Comparison of ENCODE assay signal across 8 cellular contexts in the genomic region with DNA sequence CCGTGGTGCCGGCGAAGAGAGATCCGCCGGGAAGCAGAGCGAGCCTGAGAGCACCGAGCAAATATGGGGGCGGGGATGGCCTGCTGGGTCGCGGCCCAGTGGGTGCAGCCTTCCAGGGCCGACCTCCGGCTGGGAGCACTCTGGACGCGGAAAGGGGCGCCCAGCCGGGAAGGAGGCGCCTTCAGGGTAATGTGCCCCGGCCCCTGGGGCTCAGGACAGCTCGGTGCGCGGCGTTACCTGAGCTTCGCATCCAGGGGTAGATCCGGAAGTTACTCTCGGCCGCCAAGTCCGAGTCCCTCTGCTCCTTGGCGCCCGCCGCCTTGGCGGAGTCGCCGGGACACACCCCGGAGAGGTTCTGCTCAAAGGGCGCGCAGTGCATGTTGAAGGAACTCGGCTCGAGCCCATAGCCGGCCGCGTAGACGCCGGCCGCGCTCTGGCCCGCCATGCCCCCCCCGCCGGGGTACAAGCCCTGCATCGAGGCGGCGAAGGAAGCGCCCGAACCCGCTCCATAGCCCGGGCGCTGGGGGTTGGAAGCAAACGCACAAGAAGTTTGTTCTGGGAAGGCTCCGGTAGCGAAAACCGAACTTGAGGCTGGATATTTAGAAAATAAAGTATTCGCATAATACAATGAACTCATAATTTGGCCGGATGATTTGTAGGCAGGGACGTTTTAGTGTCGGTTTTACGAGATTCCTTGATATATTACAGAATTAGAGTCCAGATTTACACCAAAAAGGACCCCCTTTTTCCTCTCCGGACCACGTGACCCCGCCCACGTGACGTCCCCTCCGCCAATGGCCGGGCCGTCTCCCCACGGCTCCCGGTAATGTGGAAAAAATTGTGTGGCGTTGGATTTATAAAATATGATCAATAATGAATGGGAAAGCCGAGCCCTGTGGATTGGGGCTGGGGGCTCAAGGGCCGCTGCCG. TPM values are rescaled to one million over a fixed set of nuclear protein-coding genes. Genes with fewer than 3 reads are reported as not detected.
A peak's percentile ranks its signal among the peaks of the same experiment; 100 is the strongest.
DNase-seq lines count a peak whose midpoint lies in the region; ATAC-seq, FAIRE-seq and TF ChIP-seq lines count a peak whose summit lies in the region.

A gene (minus strand): TSS at position 736 of the 930 bp plus-strand sequence. CDS start 99 bp downstream, at position 637.

- peak; percentile 66 for TF ChIP-seq POLR2A in A549 (IDR thresholded peaks at IDR 0.05; ENCODE audit: low read length)
- no peak for TF ChIP-seq POLR2A in ovary (IDR thresholded peaks at IDR 0.05)

- peak; percentile 75 to 91 for DNase-seq in A549 (ENCODE audit: low read depth in 1 of 2, low spot score in 1 of 2)
- DNase-seq in GM18507 (ENCODE audit: extremely low spot score, insufficient read length, low read depth): peak; percentile 69
- peak; percentile 82 for DNase-seq in NCI-H345 (lab: John Stamatoyannopoulos, UW)
- peak; percentile 58 for DNase-seq in activated T-cell treated with anti-CD3 and anti-CD28 coated beads for 48 hours (ENCODE audit: low read depth)
- peak; percentile 85 for DNase-seq in germinal center (ENCODE audit: low spot score)
- peak in 3 of 5 donors; percentile 37 to 61 (median 44) for DNase-seq in ovary

- H3K4me3 ChIP-seq in A549: peak within 1 kb of the TSS; percentile 74
- peak within 1 kb of the TSS; percentile 39 for H3K4me3 ChIP-seq in ovary

- H3K4me2 ChIP-seq in A549: peak within 1 kb of the TSS; percentile 98

- no peaks in the 10 kb centered on the region for H3K9me3 ChIP-seq in A549
- peaks cover 0 to 6% of the 10 kb centered on the region in 2 donors for H3K9me3 ChIP-seq in ovary

- H3K4me1 ChIP-seq in A549 (peaks cover 16% of the 10 kb centered on the region), ovary (ENCODE audit: insufficient read depth) (peaks cover 2% of the 10 kb centered on the region)

- no peak for TF ChIP-seq CTCF in A549 (IDR thresholded peaks at IDR 0.05)
- no peak for TF ChIP-seq CTCF in ovary (IDR thresholded peaks at IDR 0.05)

- TF ChIP-seq EP300 in A549 (IDR thresholded peaks at IDR 0.05) (no peak), ovary (IDR thresholded peaks at IDR 0.05) (no peak)

- POLR2A ChIA-PET in A549 (lab: Yijun Ruan, JAX): interaction anchor here (0.5 to 1.2 kb wide), 8 partner anchors 12 to 715 kb away, joined by 3 to 7 read pairs (median 5); a partner anchor contains a TSS

- H3K36me3 ChIP-seq in ovary: no peaks in the 10 kb centered on the region

- peaks cover 5% of the 10 kb centered on the region for H3K27me3 ChIP-seq in ovary

- peak within 1 kb of the TSS; percentile 93 to 99 for H3K27ac ChIP-seq in A549
- H3K27ac ChIP-seq in ovary: no peak within 1 kb of the TSS

- TF ChIP-seq RAD21 in A549 (conservative IDR thresholded peaks at IDR 0.05 in 1 of 2, IDR thresholded peaks at IDR 0.05 in 1 of 2): no peak

- FAIRE-seq in A549 (lab: Jason Lieb, UNC) (no peak), GM18507 (lab: Jason Lieb, UNC) (peak; percentile 86)

- ATAC-seq in A549 (peak; percentile 11 to 59; a peak in 3 of 6 replicates), GM21717 (IDR thresholded peaks at IDR 0.05; ENCODE audit: unreplicated experiment) (no peak), HG03457 (IDR thresholded peaks at IDR 0.05; ENCODE audit: unreplicated experiment) (no peak)

- CTCF ChIA-PET in A549 (lab: Yijun Ruan, JAX): interaction anchor here (0.7 to 4.4 kb wide), 11 partner anchors 8 to 426 kb away, joined by 3 to 28 read pairs (median 6); no protein-coding TSS in a partner anchor

- intact Hi-C loops in ovary (cut with DNase I): loop anchor here in 2 of 4 donors (10.0 kb wide), 1 partner anchor 586 kb away; no protein-coding TSS in a partner anchor

- WGBS in A549 (ENCODE audit: missing lambda C conversion rate): 1% methylated on average over 55 of the region's 79 CpGs
- 0 to 2% (median 1%) methylated on average over 75 to 79 of the region's 79 CpGs for whole genome bisulfite sequencing in ovary, 3 donors

TF ChIP-seq in A549, 52 proteins besides CTCF, POLR2A, EP300 and RAD21 (continues in another document):
- TF ChIP-seq, protein P1, sequence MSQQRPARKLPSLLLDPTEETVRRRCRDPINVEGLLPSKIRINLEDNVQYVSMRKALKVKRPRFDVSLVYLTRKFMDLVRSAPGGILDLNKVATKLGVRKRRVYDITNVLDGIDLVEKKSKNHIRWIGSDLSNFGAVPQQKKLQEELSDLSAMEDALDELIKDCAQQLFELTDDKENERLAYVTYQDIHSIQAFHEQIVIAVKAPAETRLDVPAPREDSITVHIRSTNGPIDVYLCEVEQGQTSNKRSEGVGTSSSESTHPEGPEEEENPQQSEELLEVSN (IDR thresholded peaks at IDR 0.05; ENCODE audit: borderline replicate concordance, low read depth): 0 out of 2 replicates have a peak, but pooled peaks have one; percentile 9
- 0 out of 2 replicates have a peak, but pooled peaks have one; percentile 15 for TF ChIP-seq TFCP2L1 (CRISPR knock-in tag; IDR thresholded peaks at IDR 0.05)
- TF ChIP-seq, protein P2, sequence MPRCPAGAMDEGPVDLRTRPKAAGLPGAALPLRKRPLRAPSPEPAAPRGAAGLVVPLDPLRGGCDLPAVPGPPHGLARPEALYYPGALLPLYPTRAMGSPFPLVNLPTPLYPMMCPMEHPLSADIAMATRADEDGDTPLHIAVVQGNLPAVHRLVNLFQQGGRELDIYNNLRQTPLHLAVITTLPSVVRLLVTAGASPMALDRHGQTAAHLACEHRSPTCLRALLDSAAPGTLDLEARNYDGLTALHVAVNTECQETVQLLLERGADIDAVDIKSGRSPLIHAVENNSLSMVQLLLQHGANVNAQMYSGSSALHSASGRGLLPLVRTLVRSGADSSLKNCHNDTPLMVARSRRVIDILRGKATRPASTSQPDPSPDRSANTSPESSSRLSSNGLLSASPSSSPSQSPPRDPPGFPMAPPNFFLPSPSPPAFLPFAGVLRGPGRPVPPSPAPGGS (IDR thresholded peaks at IDR 0.05): peak; percentile 59; the same call in 1 of the 3 replicates
- no peak for TF ChIP-seq CEBPB (IDR thresholded peaks at IDR 0.05)
- TF ChIP-seq, protein P3, sequence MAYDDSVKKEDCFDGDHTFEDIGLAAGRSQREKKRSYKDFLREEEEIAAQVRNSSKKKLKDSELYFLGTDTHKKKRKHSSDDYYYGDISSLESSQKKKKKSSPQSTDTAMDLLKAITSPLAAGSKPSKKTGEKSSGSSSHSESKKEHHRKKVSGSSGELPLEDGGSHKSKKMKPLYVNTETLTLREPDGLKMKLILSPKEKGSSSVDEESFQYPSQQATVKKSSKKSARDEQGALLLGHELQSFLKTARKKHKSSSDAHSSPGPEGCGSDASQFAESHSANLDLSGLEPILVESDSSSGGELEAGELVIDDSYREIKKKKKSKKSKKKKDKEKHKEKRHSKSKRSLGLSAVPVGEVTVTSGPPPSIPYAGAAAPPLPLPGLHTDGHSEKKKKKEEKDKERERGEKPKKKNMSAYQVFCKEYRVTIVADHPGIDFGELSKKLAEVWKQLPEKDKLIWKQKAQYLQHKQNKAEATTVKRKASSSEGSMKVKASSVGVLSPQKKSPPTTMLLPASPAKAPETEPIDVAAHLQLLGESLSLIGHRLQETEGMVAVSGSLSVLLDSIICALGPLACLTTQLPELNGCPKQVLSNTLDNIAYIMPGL (CRISPR knock-in tag; IDR thresholded peaks at IDR 0.05; ENCODE audit: borderline replicate concordance): peak; percentile 83; the same call in 1 of the 2 replicates
- TF ChIP-seq PHF8 (IDR thresholded peaks at IDR 0.05; ENCODE audit: borderline replicate concordance, low read depth): peak; percentile 70; the same call in 1 of the 2 replicates
- TF ChIP-seq, protein P4, sequence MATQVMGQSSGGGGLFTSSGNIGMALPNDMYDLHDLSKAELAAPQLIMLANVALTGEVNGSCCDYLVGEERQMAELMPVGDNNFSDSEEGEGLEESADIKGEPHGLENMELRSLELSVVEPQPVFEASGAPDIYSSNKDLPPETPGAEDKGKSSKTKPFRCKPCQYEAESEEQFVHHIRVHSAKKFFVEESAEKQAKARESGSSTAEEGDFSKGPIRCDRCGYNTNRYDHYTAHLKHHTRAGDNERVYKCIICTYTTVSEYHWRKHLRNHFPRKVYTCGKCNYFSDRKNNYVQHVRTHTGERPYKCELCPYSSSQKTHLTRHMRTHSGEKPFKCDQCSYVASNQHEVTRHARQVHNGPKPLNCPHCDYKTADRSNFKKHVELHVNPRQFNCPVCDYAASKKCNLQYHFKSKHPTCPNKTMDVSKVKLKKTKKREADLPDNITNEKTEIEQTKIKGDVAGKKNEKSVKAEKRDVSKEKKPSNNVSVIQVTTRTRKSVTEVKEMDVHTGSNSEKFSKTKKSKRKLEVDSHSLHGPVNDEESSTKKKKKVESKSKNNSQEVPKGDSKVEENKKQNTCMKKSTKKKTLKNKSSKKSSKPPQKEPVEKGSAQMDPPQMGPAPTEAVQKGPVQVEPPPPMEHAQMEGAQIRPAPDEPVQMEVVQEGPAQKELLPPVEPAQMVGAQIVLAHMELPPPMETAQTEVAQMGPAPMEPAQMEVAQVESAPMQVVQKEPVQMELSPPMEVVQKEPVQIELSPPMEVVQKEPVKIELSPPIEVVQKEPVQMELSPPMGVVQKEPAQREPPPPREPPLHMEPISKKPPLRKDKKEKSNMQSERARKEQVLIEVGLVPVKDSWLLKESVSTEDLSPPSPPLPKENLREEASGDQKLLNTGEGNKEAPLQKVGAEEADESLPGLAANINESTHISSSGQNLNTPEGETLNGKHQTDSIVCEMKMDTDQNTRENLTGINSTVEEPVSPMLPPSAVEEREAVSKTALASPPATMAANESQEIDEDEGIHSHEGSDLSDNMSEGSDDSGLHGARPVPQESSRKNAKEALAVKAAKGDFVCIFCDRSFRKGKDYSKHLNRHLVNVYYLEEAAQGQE (IDR thresholded peaks at IDR 0.05): peak; percentile 61; the same call in 1 of the 2 replicates
- peak; percentile 73; the same call in 1 of the 2 replicates for TF ChIP-seq HDAC2 (IDR thresholded peaks at IDR 0.05)
- TF ChIP-seq GATA3 (IDR thresholded peaks at IDR 0.05; ENCODE audit: borderline replicate concordance): no peak
- TF ChIP-seq HOXB5 (CRISPR knock-in tag; IDR thresholded peaks at IDR 0.05): peak; percentile 16; the same call in 1 of the 2 replicates
- TF ChIP-seq HOXB13 (CRISPR knock-in tag; IDR thresholded peaks at IDR 0.05; ENCODE audit: low read depth): no peak
- no peak; the same call in 1 of the 2 replicates for TF ChIP-seq EHF (CRISPR knock-in tag; IDR thresholded peaks at IDR 0.05)
- TF ChIP-seq SMC3 (IDR thresholded peaks at IDR 0.05): 0 out of 3 replicates have a peak, but pooled peaks have one; percentile 4
- TF ChIP-seq JUN (IDR thresholded peaks at IDR 0.05): peak; percentile 45 to 68

RNA-seq across cellular contexts. Expression of the gene that starts here (rescaled TPM):
- polyA plus RNA-seq in A549 (2011; rRNA removed) (15.4 and 22.3 TPM in 2 replicates), A549 (2017; fragmentation: RNase III; extraction: RNeasy Plus Mini Kit Qiagen cat#74134 plus additional on column Dnase treatment) (27.4 to 32.3 TPM (median 27.4 TPM) in 3 replicates), ovary (1 to 10 TPM in 1 of 2 donors, under 1 TPM in 1; 0.48 to 6.9 TPM)
- polyA plus RNA-seq in A549 (2012; cell fraction: cytosol; rRNA removed): 16.9 TPM in 2 replicates
- polyA plus RNA-seq in A549 (2012; cell fraction: nucleus; rRNA removed): 9.0 and 12.5 TPM in 2 replicates
- 6.5 and 6.6 TPM in 2 replicates for polyA minus RNA-seq in A549 (2011; rRNA and poly(A)+ RNA removed)
- 1 to 10 TPM in 4 of 7 donors, under 1 TPM in 3; 0.23 to 2.9 (median 1.3) TPM for total RNA-seq in ovary

Comparison
In these comparisons a context has a peak if more than half of its experiments do, and no peak if none do; other contexts are left out.
1. ATAC-seq: peak in A549 (2 of 2); none in GM21717 (single experiment) and HG03457 (single experiment).
2. H3K27ac ChIP-seq: peak in A549 (2 of 2); none in ovary (0 of 2).
3. Peak in every context shown above with its lines, with median percentiles within 50 percentile points of each other: DNase-seq.